Comparison of ENCODE assay signal across 2 cellular contexts in the genomic region with DNA sequence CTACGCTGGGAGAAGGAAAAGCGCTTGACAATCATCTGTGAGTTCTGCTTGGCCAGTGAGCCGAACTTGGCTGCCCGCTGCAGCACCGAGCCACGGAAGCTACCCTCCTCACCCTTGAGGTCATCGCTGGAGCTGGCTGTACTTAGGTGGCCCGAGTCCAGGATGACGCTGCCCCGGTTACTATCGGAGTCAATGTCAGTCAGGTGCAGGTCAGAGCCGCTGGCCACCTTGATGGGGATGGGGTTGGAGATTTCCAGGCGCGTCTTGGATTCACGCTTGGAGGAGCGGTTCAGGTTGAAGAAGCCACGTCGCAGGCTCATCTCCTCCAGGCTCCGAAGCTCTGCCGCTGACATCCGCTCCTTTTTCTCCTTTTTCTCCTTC.
A peak's percentile ranks its signal among the peaks of the same experiment; 100 is the strongest.
TF ChIP-seq lines count a peak whose summit lies in the region.

No MANE protein-coding gene starts in this region.

TF ChIP-seq in liver, 16 proteins besides CTCF, POLR2A, EP300 and RAD21:
- TF ChIP-seq SP1 (IDR thresholded peaks at IDR 0.05): no peak
- no peak for TF ChIP-seq REST (IDR thresholded peaks at IDR 0.05)
- TF ChIP-seq ATF3 (IDR thresholded peaks at IDR 0.05): no peak
- no peak for TF ChIP-seq EGR1 (IDR thresholded peaks at IDR 0.05; ENCODE audit: low read depth in 2 of 2)
- TF ChIP-seq HNF4A (conservative IDR thresholded peaks at IDR 0.05): peak; percentile 55 to 69
- no peak for TF ChIP-seq MAX (IDR thresholded peaks at IDR 0.05)
- TF ChIP-seq HNF4G (IDR thresholded peaks at IDR 0.05): no peak
- TF ChIP-seq TAF1 (conservative IDR thresholded peaks at IDR 0.05): no peak
- peak; percentile 77 to 79 for TF ChIP-seq RXRA (IDR thresholded peaks at IDR 0.05)
- no peak for TF ChIP-seq FOXA1 (IDR thresholded peaks at IDR 0.05)
- TF ChIP-seq FOXA2 (IDR thresholded peaks at IDR 0.05): no peak
- TF ChIP-seq, protein P1, sequence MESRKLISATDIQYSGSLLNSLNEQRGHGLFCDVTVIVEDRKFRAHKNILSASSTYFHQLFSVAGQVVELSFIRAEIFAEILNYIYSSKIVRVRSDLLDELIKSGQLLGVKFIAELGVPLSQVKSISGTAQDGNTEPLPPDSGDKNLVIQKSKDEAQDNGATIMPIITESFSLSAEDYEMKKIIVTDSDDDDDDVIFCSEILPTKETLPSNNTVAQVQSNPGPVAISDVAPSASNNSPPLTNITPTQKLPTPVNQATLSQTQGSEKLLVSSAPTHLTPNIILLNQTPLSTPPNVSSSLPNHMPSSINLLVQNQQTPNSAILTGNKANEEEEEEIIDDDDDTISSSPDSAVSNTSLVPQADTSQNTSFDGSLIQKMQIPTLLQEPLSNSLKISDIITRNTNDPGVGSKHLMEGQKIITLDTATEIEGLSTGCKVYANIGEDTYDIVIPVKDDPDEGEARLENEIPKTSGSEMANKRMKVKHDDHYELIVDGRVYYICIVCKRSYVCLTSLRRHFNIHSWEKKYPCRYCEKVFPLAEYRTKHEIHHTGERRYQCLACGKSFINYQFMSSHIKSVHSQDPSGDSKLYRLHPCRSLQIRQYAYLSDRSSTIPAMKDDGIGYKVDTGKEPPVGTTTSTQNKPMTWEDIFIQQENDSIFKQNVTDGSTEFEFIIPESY (IDR thresholded peaks at IDR 0.05): no peak
- no peak for TF ChIP-seq JUND (IDR thresholded peaks at IDR 0.05)
- TF ChIP-seq GABPA (IDR thresholded peaks at IDR 0.05 in 1 of 2, conservative IDR thresholded peaks at IDR 0.05 in 1 of 2): no peak
- no peak for TF ChIP-seq YY1 (IDR thresholded peaks at IDR 0.05)
TF ChIP-seq in liver: peak in this region for 2.

TF ChIP-seq in HepG2, 621 proteins besides CTCF, POLR2A, EP300 and RAD21:
- TF ChIP-seq SP5 (CRISPR knock-in tag; IDR thresholded peaks at IDR 0.05; ENCODE audit: borderline replicate concordance, low read depth) (no peak), AHR (CRISPR knock-in tag; IDR thresholded peaks at IDR 0.05) (no peak), ZSCAN31 (CRISPR knock-in tag; IDR thresholded peaks at IDR 0.05; ENCODE audit: low read depth) (no peak), ZMYM2 (CRISPR knock-in tag; IDR thresholded peaks at IDR 0.05) (no peak), ZNF414 (CRISPR knock-in tag; IDR thresholded peaks at IDR 0.05) (no peak), ATM (IDR thresholded peaks at IDR 0.05; ENCODE audit: borderline replicate concordance) (no peak), SIN3B (IDR thresholded peaks at IDR 0.05; ENCODE audit: low read length) (no peak), MAF1 (CRISPR knock-in tag; IDR thresholded peaks at IDR 0.05; ENCODE audit: borderline replicate concordance) (no peak), ZNF460 (CRISPR knock-in tag; IDR thresholded peaks at IDR 0.05; ENCODE audit: borderline replicate concordance) (no peak), PTBP1 (IDR thresholded peaks at IDR 0.05; ENCODE audit: low read depth, low read length, poor library complexity, severe bottlenecking) (no peak), ZNF569 (CRISPR knock-in tag; IDR thresholded peaks at IDR 0.05; ENCODE audit: borderline replicate concordance) (no peak)
- TF ChIP-seq, protein P2, sequence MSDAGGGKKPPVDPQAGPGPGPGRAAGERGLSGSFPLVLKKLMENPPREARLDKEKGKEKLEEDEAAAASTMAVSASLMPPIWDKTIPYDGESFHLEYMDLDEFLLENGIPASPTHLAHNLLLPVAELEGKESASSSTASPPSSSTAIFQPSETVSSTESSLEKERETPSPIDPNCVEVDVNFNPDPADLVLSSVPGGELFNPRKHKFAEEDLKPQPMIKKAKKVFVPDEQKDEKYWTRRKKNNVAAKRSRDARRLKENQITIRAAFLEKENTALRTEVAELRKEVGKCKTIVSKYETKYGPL (CRISPR knock-in tag; IDR thresholded peaks at IDR 0.05): no peak
- TF ChIP-seq, protein P3, sequence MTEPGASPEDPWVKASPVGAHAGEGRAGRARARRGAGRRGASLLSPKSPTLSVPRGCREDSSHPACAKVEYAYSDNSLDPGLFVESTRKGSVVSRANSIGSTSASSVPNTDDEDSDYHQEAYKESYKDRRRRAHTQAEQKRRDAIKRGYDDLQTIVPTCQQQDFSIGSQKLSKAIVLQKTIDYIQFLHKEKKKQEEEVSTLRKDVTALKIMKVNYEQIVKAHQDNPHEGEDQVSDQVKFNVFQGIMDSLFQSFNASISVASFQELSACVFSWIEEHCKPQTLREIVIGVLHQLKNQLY (CRISPR knock-in tag; IDR thresholded peaks at IDR 0.05): no peak
TF ChIP-seq in HepG2: peak in this region for 0.
